Comparison of ENCODE assay signal across 1 cellular context in the genomic region with DNA sequence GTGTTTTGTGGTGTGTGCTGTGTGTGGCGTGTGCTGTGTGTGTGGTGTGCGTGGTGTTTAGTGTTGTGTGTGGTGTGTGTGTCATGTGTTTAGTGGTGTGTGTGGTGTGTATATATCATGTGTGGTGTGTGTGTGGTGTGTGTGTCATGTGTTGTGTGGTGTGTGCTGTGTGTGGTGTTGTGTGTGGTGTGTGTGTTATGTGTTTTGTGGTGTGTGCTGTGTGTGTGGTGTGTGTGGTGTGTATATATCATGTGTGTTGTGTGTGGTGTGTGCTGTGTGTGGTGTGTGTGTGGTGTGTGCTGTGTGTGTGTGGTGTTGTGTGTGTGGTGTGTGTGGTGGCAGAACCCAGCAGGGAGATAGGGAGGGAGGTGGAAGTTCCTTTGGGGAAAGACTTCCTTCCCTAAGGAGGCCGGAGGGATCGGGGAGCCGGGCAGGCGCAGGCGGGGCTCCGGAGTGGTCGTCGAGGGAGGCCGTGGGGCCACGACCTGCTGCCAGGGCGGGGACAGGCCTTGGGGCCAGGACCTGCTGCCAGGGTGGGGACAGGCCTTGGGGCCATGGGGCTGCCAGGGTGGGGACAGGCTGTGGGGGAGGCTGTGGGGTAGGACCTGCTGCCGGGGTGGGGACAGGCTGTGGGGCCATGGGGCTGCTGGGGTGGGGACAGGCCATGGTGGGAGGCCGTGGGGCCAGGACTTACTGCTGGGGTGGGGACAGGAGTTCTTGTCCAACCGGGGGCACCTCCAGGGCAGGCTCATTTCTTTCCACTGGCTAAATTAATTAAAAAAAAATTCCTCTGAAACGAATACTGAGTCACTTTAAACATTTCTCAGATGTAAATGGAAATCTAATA.
TF ChIP-seq lines count a peak whose summit lies in the region.

No MANE protein-coding gene starts in this region.

TF ChIP-seq in K562, 482 proteins besides CTCF, POLR2A, EP300 and RAD21 (continued from another document and continues in another):
- TF ChIP-seq, protein P1, sequence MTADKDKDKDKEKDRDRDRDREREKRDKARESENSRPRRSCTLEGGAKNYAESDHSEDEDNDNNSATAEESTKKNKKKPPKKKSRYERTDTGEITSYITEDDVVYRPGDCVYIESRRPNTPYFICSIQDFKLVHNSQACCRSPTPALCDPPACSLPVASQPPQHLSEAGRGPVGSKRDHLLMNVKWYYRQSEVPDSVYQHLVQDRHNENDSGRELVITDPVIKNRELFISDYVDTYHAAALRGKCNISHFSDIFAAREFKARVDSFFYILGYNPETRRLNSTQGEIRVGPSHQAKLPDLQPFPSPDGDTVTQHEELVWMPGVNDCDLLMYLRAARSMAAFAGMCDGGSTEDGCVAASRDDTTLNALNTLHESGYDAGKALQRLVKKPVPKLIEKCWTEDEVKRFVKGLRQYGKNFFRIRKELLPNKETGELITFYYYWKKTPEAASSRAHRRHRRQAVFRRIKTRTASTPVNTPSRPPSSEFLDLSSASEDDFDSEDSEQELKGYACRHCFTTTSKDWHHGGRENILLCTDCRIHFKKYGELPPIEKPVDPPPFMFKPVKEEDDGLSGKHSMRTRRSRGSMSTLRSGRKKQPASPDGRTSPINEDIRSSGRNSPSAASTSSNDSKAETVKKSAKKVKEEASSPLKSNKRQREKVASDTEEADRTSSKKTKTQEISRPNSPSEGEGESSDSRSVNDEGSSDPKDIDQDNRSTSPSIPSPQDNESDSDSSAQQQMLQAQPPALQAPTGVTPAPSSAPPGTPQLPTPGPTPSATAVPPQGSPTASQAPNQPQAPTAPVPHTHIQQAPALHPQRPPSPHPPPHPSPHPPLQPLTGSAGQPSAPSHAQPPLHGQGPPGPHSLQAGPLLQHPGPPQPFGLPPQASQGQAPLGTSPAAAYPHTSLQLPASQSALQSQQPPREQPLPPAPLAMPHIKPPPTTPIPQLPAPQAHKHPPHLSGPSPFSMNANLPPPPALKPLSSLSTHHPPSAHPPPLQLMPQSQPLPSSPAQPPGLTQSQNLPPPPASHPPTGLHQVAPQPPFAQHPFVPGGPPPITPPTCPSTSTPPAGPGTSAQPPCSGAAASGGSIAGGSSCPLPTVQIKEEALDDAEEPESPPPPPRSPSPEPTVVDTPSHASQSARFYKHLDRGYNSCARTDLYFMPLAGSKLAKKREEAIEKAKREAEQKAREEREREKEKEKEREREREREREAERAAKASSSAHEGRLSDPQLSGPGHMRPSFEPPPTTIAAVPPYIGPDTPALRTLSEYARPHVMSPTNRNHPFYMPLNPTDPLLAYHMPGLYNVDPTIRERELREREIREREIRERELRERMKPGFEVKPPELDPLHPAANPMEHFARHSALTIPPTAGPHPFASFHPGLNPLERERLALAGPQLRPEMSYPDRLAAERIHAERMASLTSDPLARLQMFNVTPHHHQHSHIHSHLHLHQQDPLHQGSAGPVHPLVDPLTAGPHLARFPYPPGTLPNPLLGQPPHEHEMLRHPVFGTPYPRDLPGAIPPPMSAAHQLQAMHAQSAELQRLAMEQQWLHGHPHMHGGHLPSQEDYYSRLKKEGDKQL (CRISPR knock-in tag; IDR thresholded peaks at IDR 0.05; ENCODE audit: borderline replicate concordance): no peak
- TF ChIP-seq MTA2 (IDR thresholded peaks at IDR 0.05; ENCODE audit: low read depth) (no peak; the same call in 1 of the 2 replicates), POLR3G (IDR thresholded peaks at IDR 0.05; ENCODE audit: extremely low read depth, insufficient read length, insufficient replicate concordance) (no peak), TRIM24 (IDR thresholded peaks at IDR 0.05) (peak in 1 of 2 experiments; percentile 34; a peak in 1 of 4 replicates), PTRF (tag; IDR thresholded peaks at IDR 0.05) (no peak), ZNF77 (CRISPR knock-in tag; IDR thresholded peaks at IDR 0.05) (no peak), ZNF324 (CRISPR knock-in tag; IDR thresholded peaks at IDR 0.05) (no peak), HNRNPK (IDR thresholded peaks at IDR 0.05; ENCODE audit: low read depth, low read length, poor library complexity, severe bottlenecking) (no peak), RBM17 (IDR thresholded peaks at IDR 0.05; ENCODE audit: borderline replicate concordance, low read depth, low read length) (no peak), SMARCA5 (IDR thresholded peaks at IDR 0.05) (peak; percentile 82; the same call in 1 of the 2 replicates), RCOR1 (IDR thresholded peaks at IDR 0.05; ENCODE audit: borderline replicate concordance in 1 of 2, low read depth in 2 of 2, low read length in 2 of 2) (no peak), ZC3H8 (IDR thresholded peaks at IDR 0.05) (0 out of 2 replicates have a peak, but pooled peaks have one; percentile 59), KAT7 (CRISPR knock-in tag; IDR thresholded peaks at IDR 0.05; ENCODE audit: borderline replicate concordance) (no peak), ZNF778 (CRISPR knock-in tag; IDR thresholded peaks at IDR 0.05) (no peak), SOX6 (IDR thresholded peaks at IDR 0.05) (no peak), ZFP30 (CRISPR knock-in tag; IDR thresholded peaks at IDR 0.05; ENCODE audit: borderline replicate concordance) (no peak), MIER1 (IDR thresholded peaks at IDR 0.05; ENCODE audit: low read depth) (peak; percentile 75; the same call in 1 of the 2 replicates), PCBP1 (IDR thresholded peaks at IDR 0.05; ENCODE audit: low read depth, low read length, poor library complexity, severe bottlenecking) (no peak), ZNF830 (CRISPR knock-in tag; IDR thresholded peaks at IDR 0.05) (no peak), CREBBP (IDR thresholded peaks at IDR 0.05; ENCODE audit: low read depth, low read length) (no peak), GTF2A2 (tag; IDR thresholded peaks at IDR 0.05) (no peak), NFRKB (IDR thresholded peaks at IDR 0.05; ENCODE audit: low read depth) (0 out of 2 replicates have a peak, but pooled peaks have one; percentile 59), GABPB1 (CRISPR knock-in tag; IDR thresholded peaks at IDR 0.05) (no peak), FOSL1 (tag; conservative IDR thresholded peaks at IDR 0.05) (no peak), ZNF121 (CRISPR knock-in tag; conservative IDR thresholded peaks at IDR 0.05) (no peak), BCL6 (CRISPR knock-in tag; IDR thresholded peaks at IDR 0.05) (no peak), ZSCAN32 (CRISPR knock-in tag; IDR thresholded peaks at IDR 0.05) (no peak), THRAP3 (IDR thresholded peaks at IDR 0.05; ENCODE audit: borderline replicate concordance) (no peak), FOXA3 (CRISPR knock-in tag; conservative IDR thresholded peaks at IDR 0.05 in 1 of 2, IDR thresholded peaks at IDR 0.05 in 1 of 2) (no peak), CCAR2 (IDR thresholded peaks at IDR 0.05; ENCODE audit: low read depth, low read length) (no peak), ZNF785 (CRISPR knock-in tag; IDR thresholded peaks at IDR 0.05) (no peak), ZNF583 (CRISPR knock-in tag; IDR thresholded peaks at IDR 0.05) (no peak), SUPT5H (IDR thresholded peaks at IDR 0.05) (peak; percentile 39; the same call in 1 of the 2 replicates), FIP1L1 (IDR thresholded peaks at IDR 0.05; ENCODE audit: low read depth, low read length, poor library complexity, severe bottlenecking) (no peak), LEF1 (IDR thresholded peaks at IDR 0.05) (peak; percentile 51; the same call in 1 of the 2 replicates)
- TF ChIP-seq, protein P2, sequence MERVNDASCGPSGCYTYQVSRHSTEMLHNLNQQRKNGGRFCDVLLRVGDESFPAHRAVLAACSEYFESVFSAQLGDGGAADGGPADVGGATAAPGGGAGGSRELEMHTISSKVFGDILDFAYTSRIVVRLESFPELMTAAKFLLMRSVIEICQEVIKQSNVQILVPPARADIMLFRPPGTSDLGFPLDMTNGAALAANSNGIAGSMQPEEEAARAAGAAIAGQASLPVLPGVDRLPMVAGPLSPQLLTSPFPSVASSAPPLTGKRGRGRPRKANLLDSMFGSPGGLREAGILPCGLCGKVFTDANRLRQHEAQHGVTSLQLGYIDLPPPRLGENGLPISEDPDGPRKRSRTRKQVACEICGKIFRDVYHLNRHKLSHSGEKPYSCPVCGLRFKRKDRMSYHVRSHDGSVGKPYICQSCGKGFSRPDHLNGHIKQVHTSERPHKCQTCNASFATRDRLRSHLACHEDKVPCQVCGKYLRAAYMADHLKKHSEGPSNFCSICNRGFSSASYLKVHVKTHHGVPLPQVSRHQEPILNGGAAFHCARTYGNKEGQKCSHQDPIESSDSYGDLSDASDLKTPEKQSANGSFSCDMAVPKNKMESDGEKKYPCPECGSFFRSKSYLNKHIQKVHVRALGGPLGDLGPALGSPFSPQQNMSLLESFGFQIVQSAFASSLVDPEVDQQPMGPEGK (CRISPR knock-in tag; IDR thresholded peaks at IDR 0.05; ENCODE audit: borderline replicate concordance): no peak
- TF ChIP-seq, protein P3, sequence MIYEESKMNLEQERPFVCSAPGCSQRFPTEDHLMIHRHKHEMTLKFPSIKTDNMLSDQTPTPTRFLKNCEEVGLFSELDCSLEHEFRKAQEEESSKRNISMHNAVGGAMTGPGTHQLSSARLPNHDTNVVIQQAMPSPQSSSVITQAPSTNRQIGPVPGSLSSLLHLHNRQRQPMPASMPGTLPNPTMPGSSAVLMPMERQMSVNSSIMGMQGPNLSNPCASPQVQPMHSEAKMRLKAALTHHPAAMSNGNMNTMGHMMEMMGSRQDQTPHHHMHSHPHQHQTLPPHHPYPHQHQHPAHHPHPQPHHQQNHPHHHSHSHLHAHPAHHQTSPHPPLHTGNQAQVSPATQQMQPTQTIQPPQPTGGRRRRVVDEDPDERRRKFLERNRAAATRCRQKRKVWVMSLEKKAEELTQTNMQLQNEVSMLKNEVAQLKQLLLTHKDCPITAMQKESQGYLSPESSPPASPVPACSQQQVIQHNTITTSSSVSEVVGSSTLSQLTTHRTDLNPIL (CRISPR knock-in tag; IDR thresholded peaks at IDR 0.05): no peak
- TF ChIP-seq, protein P4, sequence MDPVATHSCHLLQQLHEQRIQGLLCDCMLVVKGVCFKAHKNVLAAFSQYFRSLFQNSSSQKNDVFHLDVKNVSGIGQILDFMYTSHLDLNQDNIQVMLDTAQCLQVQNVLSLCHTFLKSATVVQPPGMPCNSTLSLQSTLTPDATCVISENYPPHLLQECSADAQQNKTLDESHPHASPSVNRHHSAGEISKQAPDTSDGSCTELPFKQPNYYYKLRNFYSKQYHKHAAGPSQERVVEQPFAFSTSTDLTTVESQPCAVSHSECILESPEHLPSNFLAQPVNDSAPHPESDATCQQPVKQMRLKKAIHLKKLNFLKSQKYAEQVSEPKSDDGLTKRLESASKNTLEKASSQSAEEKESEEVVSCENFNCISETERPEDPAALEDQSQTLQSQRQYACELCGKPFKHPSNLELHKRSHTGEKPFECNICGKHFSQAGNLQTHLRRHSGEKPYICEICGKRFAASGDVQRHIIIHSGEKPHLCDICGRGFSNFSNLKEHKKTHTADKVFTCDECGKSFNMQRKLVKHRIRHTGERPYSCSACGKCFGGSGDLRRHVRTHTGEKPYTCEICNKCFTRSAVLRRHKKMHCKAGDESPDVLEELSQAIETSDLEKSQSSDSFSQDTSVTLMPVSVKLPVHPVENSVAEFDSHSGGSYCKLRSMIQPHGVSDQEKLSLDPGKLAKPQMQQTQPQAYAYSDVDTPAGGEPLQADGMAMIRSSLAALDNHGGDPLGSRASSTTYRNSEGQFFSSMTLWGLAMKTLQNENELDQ (CRISPR knock-in tag; IDR thresholded peaks at IDR 0.05; ENCODE audit: borderline replicate concordance): no peak
- TF ChIP-seq, protein P5, sequence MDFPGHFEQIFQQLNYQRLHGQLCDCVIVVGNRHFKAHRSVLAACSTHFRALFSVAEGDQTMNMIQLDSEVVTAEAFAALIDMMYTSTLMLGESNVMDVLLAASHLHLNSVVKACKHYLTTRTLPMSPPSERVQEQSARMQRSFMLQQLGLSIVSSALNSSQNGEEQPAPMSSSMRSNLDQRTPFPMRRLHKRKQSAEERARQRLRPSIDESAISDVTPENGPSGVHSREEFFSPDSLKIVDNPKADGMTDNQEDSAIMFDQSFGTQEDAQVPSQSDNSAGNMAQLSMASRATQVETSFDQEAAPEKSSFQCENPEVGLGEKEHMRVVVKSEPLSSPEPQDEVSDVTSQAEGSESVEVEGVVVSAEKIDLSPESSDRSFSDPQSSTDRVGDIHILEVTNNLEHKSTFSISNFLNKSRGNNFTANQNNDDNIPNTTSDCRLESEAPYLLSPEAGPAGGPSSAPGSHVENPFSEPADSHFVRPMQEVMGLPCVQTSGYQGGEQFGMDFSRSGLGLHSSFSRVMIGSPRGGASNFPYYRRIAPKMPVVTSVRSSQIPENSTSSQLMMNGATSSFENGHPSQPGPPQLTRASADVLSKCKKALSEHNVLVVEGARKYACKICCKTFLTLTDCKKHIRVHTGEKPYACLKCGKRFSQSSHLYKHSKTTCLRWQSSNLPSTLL (IDR thresholded peaks at IDR 0.05): peak; percentile 43; the same call in 1 of the 2 replicates
- TF ChIP-seq, protein P6, sequence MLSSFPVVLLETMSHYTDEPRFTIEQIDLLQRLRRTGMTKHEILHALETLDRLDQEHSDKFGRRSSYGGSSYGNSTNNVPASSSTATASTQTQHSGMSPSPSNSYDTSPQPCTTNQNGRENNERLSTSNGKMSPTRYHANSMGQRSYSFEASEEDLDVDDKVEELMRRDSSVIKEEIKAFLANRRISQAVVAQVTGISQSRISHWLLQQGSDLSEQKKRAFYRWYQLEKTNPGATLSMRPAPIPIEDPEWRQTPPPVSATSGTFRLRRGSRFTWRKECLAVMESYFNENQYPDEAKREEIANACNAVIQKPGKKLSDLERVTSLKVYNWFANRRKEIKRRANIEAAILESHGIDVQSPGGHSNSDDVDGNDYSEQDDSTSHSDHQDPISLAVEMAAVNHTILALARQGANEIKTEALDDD (IDR thresholded peaks at IDR 0.05): no peak
- TF ChIP-seq, protein P7, sequence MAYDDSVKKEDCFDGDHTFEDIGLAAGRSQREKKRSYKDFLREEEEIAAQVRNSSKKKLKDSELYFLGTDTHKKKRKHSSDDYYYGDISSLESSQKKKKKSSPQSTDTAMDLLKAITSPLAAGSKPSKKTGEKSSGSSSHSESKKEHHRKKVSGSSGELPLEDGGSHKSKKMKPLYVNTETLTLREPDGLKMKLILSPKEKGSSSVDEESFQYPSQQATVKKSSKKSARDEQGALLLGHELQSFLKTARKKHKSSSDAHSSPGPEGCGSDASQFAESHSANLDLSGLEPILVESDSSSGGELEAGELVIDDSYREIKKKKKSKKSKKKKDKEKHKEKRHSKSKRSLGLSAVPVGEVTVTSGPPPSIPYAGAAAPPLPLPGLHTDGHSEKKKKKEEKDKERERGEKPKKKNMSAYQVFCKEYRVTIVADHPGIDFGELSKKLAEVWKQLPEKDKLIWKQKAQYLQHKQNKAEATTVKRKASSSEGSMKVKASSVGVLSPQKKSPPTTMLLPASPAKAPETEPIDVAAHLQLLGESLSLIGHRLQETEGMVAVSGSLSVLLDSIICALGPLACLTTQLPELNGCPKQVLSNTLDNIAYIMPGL (CRISPR knock-in tag; IDR thresholded peaks at IDR 0.05): no peak
- TF ChIP-seq, protein P8, sequence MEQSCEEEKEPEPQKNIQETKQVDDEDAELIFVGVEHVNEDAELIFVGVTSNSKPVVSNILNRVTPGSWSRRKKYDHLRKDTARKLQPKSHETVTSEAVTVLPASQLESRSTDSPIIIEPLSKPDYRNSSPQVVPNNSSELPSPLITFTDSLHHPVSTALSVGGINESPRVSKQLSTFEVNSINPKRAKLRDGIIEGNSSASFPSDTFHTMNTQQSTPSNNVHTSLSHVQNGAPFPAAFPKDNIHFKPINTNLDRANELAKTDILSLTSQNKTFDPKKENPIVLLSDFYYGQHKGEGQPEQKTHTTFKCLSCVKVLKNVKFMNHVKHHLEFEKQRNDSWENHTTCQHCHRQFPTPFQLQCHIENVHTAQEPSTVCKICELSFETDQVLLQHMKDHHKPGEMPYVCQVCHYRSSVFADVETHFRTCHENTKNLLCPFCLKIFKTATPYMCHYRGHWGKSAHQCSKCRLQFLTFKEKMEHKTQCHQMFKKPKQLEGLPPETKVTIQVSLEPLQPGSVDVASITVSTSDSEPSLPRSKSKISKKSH (CRISPR knock-in tag; IDR thresholded peaks at IDR 0.05): no peak
